ENCODE assay signal across 1 cellular context in genomic region chr19:17236831-17237543, GRCh38.
TF ChIP-seq lines count a peak whose summit lies in the region.

No MANE protein-coding gene starts in this region.

TF ChIP-seq in WTC11, 78 proteins besides CTCF, POLR2A, EP300 and RAD21:
- TF ChIP-seq, protein P1, sequence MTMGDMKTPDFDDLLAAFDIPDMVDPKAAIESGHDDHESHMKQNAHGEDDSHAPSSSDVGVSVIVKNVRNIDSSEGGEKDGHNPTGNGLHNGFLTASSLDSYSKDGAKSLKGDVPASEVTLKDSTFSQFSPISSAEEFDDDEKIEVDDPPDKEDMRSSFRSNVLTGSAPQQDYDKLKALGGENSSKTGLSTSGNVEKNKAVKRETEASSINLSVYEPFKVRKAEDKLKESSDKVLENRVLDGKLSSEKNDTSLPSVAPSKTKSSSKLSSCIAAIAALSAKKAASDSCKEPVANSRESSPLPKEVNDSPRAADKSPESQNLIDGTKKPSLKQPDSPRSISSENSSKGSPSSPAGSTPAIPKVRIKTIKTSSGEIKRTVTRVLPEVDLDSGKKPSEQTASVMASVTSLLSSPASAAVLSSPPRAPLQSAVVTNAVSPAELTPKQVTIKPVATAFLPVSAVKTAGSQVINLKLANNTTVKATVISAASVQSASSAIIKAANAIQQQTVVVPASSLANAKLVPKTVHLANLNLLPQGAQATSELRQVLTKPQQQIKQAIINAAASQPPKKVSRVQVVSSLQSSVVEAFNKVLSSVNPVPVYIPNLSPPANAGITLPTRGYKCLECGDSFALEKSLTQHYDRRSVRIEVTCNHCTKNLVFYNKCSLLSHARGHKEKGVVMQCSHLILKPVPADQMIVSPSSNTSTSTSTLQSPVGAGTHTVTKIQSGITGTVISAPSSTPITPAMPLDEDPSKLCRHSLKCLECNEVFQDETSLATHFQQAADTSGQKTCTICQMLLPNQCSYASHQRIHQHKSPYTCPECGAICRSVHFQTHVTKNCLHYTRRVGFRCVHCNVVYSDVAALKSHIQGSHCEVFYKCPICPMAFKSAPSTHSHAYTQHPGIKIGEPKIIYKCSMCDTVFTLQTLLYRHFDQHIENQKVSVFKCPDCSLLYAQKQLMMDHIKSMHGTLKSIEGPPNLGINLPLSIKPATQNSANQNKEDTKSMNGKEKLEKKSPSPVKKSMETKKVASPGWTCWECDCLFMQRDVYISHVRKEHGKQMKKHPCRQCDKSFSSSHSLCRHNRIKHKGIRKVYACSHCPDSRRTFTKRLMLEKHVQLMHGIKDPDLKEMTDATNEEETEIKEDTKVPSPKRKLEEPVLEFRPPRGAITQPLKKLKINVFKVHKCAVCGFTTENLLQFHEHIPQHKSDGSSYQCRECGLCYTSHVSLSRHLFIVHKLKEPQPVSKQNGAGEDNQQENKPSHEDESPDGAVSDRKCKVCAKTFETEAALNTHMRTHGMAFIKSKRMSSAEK (CRISPR knock-in tag; IDR thresholded peaks at IDR 0.05; ENCODE audit: borderline replicate concordance): no peak
- TF ChIP-seq, protein P2, sequence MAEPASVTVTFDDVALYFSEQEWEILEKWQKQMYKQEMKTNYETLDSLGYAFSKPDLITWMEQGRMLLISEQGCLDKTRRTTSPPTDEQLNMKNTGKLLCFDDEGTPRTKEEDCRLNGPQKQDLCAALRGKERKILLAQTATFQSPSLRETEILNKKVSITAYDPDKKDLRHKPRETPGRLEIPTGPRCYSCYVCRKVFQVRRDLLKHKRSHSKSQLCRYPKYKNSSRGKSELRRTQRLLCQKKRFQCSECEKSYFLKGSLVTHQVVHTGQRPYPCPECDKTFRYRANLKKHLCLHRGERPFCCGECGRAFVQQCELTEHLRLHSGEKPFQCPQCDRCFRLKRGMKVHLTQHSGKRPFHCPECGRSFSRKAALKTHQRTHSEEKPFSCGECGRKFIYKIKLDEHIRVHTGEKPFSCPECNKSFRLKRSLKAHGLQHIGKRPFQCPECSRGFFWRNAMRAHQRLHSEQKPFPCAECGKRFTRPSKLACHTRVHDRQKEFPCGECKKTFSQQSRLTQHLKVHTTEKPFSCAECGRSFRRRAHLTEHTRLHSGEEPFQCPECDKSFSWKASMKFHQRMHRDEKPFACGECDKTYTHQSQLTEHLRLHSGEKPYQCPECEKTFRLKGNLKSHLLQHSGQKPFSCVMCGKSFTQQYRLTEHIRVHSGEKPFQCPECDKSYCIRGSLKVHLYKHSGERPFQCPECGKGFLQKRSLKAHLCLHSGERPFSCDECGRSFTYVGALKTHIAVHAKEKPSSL (CRISPR knock-in tag; conservative IDR thresholded peaks at IDR 0.05): no peak
- TF ChIP-seq ZNF121 (CRISPR knock-in tag; IDR thresholded peaks at IDR 0.05) (no peak), E2F1 (CRISPR knock-in tag; IDR thresholded peaks at IDR 0.05) (no peak), ESRRA (CRISPR knock-in tag; IDR thresholded peaks at IDR 0.05; ENCODE audit: borderline replicate concordance) (no peak), EMX1 (CRISPR knock-in tag; IDR thresholded peaks at IDR 0.05) (no peak), ZBTB21 (CRISPR knock-in tag; IDR thresholded peaks at IDR 0.05; ENCODE audit: borderline replicate concordance) (no peak), GABPB1 (CRISPR knock-in tag; IDR thresholded peaks at IDR 0.05) (no peak), CDX4 (CRISPR knock-in tag; IDR thresholded peaks at IDR 0.05; ENCODE audit: borderline replicate concordance) (no peak), ATF3 (CRISPR knock-in tag; conservative IDR thresholded peaks at IDR 0.05) (no peak), CREB1 (CRISPR knock-in tag; IDR thresholded peaks at IDR 0.05) (no peak), PRRX2 (CRISPR knock-in tag; IDR thresholded peaks at IDR 0.05) (no peak)
- TF ChIP-seq, protein P3, sequence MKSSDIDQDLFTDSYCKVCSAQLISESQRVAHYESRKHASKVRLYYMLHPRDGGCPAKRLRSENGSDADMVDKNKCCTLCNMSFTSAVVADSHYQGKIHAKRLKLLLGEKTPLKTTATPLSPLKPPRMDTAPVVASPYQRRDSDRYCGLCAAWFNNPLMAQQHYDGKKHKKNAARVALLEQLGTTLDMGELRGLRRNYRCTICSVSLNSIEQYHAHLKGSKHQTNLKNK (CRISPR knock-in tag; IDR thresholded peaks at IDR 0.05): no peak
- TF ChIP-seq, protein P4, sequence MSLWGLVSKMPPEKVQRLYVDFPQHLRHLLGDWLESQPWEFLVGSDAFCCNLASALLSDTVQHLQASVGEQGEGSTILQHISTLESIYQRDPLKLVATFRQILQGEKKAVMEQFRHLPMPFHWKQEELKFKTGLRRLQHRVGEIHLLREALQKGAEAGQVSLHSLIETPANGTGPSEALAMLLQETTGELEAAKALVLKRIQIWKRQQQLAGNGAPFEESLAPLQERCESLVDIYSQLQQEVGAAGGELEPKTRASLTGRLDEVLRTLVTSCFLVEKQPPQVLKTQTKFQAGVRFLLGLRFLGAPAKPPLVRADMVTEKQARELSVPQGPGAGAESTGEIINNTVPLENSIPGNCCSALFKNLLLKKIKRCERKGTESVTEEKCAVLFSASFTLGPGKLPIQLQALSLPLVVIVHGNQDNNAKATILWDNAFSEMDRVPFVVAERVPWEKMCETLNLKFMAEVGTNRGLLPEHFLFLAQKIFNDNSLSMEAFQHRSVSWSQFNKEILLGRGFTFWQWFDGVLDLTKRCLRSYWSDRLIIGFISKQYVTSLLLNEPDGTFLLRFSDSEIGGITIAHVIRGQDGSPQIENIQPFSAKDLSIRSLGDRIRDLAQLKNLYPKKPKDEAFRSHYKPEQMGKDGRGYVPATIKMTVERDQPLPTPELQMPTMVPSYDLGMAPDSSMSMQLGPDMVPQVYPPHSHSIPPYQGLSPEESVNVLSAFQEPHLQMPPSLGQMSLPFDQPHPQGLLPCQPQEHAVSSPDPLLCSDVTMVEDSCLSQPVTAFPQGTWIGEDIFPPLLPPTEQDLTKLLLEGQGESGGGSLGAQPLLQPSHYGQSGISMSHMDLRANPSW (CRISPR knock-in tag; conservative IDR thresholded peaks at IDR 0.05; ENCODE audit: low read depth): no peak
- TF ChIP-seq, protein P5, sequence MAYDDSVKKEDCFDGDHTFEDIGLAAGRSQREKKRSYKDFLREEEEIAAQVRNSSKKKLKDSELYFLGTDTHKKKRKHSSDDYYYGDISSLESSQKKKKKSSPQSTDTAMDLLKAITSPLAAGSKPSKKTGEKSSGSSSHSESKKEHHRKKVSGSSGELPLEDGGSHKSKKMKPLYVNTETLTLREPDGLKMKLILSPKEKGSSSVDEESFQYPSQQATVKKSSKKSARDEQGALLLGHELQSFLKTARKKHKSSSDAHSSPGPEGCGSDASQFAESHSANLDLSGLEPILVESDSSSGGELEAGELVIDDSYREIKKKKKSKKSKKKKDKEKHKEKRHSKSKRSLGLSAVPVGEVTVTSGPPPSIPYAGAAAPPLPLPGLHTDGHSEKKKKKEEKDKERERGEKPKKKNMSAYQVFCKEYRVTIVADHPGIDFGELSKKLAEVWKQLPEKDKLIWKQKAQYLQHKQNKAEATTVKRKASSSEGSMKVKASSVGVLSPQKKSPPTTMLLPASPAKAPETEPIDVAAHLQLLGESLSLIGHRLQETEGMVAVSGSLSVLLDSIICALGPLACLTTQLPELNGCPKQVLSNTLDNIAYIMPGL (CRISPR knock-in tag; IDR thresholded peaks at IDR 0.05): no peak
- TF ChIP-seq, protein P6, sequence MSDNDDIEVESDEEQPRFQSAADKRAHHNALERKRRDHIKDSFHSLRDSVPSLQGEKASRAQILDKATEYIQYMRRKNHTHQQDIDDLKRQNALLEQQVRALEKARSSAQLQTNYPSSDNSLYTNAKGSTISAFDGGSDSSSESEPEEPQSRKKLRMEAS (CRISPR knock-in tag; IDR thresholded peaks at IDR 0.05): no peak
